14 cellular contexts compared by ENCODE assay signal in the genomic region with DNA sequence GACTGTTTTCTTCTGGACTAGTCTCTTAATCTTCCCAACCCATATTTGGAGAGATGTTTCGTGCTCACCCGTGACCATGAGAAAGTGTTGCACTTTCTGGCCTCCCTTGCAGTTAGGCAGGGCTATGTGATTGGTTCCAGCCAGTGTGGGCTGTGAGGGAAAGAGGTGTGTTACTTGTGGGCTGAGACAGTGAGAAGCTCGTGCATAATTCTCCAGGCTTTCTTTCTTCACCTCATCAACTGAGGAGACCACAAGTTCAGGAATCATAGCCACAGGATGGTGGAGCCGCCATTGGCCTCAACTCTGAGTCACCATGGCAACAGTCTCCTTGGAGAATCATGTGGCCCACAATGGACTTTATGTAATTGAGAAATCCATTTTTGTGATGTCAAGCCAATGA. TPM values are rescaled to one million over a fixed set of nuclear protein-coding genes. Genes with fewer than 3 reads are reported as not detected.
DNase-seq lines count a peak whose midpoint lies in the region; ATAC-seq and TF ChIP-seq lines count a peak whose summit lies in the region.
"Had no signal": no experiment of that assay in that cellular context is flagged by ENCODE, and none has a peak within 500 bp of the region (broad histone marks: within the 10 kb centered on the region; RNA-seq: fewer than 3 reads in every experiment).

No MANE protein-coding gene starts in this region.

- H3K4me1 ChIP-seq in mammary epithelial cell (ENCODE audit: insufficient read depth, low read length) (no peaks in the 10 kb centered on the region), breast epithelium (no peaks in the 10 kb centered on the region), Karpas-422 (ENCODE audit: low read length) (no peaks in the 10 kb centered on the region; the same call in 1 of the 2 replicates), aorta (ENCODE audit: control insufficient read depth in 1 of 2, insufficient read depth in 2 of 2, low read length in 2 of 2) (no peaks in the 10 kb centered on the region)
- H3K4me1 ChIP-seq: foreskin keratinocyte had no signal

- peak overlapping the region; percentile 82 to 83 for H3K27ac Mint-ChIP-seq in effector memory CD8-positive, alpha-beta T cell
- H3K27ac Mint-ChIP-seq: activated T-cell treated with anti-CD3 and anti-CD28 coated beads, Interleukin-2, amount 50 U/mL, for 24 hours had no signal

- H3K4me3 Mint-ChIP-seq in effector memory CD8-positive, alpha-beta T cell: peak overlapping the region in 1 of 2 donors; percentile 15
- H3K4me3 Mint-ChIP-seq: activated T-cell treated with anti-CD3 and anti-CD28 coated beads, Interleukin-2, amount 50 U/mL, for 24 hours had no signal

- ATAC-seq in effector memory CD8-positive, alpha-beta T cell (replicated peaks): peak; percentile 73
- ATAC-seq in sciatic nerve (peak; percentile 57), aorta (ENCODE audit: low FRiP score) (no peak)
- ATAC-seq: foreskin keratinocyte had no signal

- peaks cover 12% of the 10 kb centered on the region for H3K36me3 Mint-ChIP-seq in effector memory CD8-positive, alpha-beta T cell (ENCODE audit: insufficient read depth)

- CTCF ChIA-PET in mammary epithelial cell (lab: Charles Lee; ENCODE audit: low non-redundant PET): no interaction called here

- H3K4me2 ChIP-seq in mammary epithelial cell (ENCODE audit: insufficient read depth, low read depth, low read length) (no peak overlapping the region), Karpas-422 (ENCODE audit: low read depth, low read length, poor library complexity, severe bottlenecking) (no peak overlapping the region)

- H3K27me3 ChIP-seq in mammary epithelial cell (ENCODE audit: insufficient read depth, low read length) (no peaks in the 10 kb centered on the region), breast epithelium (no peaks in the 10 kb centered on the region), Karpas-422 (ENCODE audit: low read length) (no peaks in the 10 kb centered on the region), aorta (ENCODE audit: control insufficient read depth in 1 of 2, insufficient read depth in 2 of 2, low read length in 1 of 2) (no peaks in the 10 kb centered on the region)
- H3K27me3 ChIP-seq: foreskin keratinocyte had no signal

- 78% methylated on average over 4 of the region's 4 CpGs for WGBS in mammary epithelial cell (ENCODE audit: low coverage, missing lambda C conversion rate)
- WGBS in aorta, 2 donors: 78 to 81% methylated on average over 4 of the region's 4 CpGs

- no TSS peak for BruUV-seq in mammary epithelial cell (replicated peaks; lab: Mats Ljungman, UMichigan)

- H3K27ac ChIP-seq in mammary epithelial cell (ENCODE audit: insufficient read depth, low read depth, low read length) (no peak overlapping the region), breast epithelium (peak overlapping the region in 1 of 2 donors; percentile 26), Karpas-422 (ENCODE audit: low read length) (no peak overlapping the region), aorta (ENCODE audit: low read depth in 1 of 2, low read length in 2 of 2) (no peak overlapping the region)
- H3K27ac ChIP-seq: foreskin keratinocyte, RWPE1 had no signal

- H3K9ac ChIP-seq in mammary epithelial cell (ENCODE audit: insufficient read depth, low read length) (no peak overlapping the region), Karpas-422 (ENCODE audit: low read length) (no peak overlapping the region)

- H3K9me3 ChIP-seq in mammary epithelial cell (replicated peaks; ENCODE audit: insufficient read depth, low read length) (no peaks in the 10 kb centered on the region), breast epithelium (no peaks in the 10 kb centered on the region), Karpas-422 (ENCODE audit: low read length) (no peaks in the 10 kb centered on the region), aorta (ENCODE audit: control insufficient read depth, low read length) (no peaks in the 10 kb centered on the region)

- no peak overlapping the region for H2AFZ ChIP-seq in mammary epithelial cell (ENCODE audit: low read depth, low read length)
- H2AFZ ChIP-seq in Karpas-422 (ENCODE audit: low read length): no peak overlapping the region

- no peak for TF ChIP-seq CTCF in mammary epithelial cell (conservative IDR thresholded peaks at IDR 0.05 in 1 of 2, IDR thresholded peaks at IDR 0.05 in 1 of 2; ENCODE audit: extremely low read depth in 1 of 2, insufficient read depth in 1 of 2, low read depth in 1 of 2, low read length in 2 of 2)
- TF ChIP-seq CTCF in breast epithelium (IDR thresholded peaks at IDR 0.05): no peak

- intact Hi-C loops in mammary epithelial cell (cut with micrococcal nuclease) (no loop called here), breast epithelium (cut with DNase I; ENCODE audit: low total_unique reads) (no loop called here), sciatic nerve (cut with DNase I) (no loop called here), aorta (cut with DNase I) (no loop called here)

- H3K27me3 Mint-ChIP-seq in effector memory CD8-positive, alpha-beta T cell: no peaks in the 10 kb centered on the region
- H3K27me3 Mint-ChIP-seq: activated T-cell treated with anti-CD3 and anti-CD28 coated beads, Interleukin-2, amount 50 U/mL, for 24 hours had no signal

- no peak overlapping the region for H3K4me3 ChIP-seq in mammary epithelial cell (replicated peaks in 1 of 3; ENCODE audit: insufficient read depth in 1 of 3, low read depth in 2 of 3, low read length in 3 of 3)
- H3K4me3 ChIP-seq in breast epithelium: no peak overlapping the region
- H3K4me3 ChIP-seq in Karpas-422 (ENCODE audit: low read length): no peak overlapping the region
- no peak overlapping the region for H3K4me3 ChIP-seq in aorta (ENCODE audit: low read length in 2 of 2)

- H3K9me2 ChIP-seq in Karpas-422 (replicated peaks; ENCODE audit: insufficient read depth, low read length): no peaks in the 10 kb centered on the region

- no peak for TF ChIP-seq POLR2A in breast epithelium (IDR thresholded peaks at IDR 0.05)

- peaks cover 37 to 49% of the 10 kb centered on the region in 2 donors for H3K4me1 Mint-ChIP-seq in effector memory CD8-positive, alpha-beta T cell (ENCODE audit: low read depth in 2 of 2)

- DNase-seq in mammary epithelial cell: peak; percentile 21
- DNase-seq in breast epithelium (ENCODE audit: low spot score in 2 of 2): no peak
- peak; percentile 40 for DNase-seq in NCI-H146 treated with DMSO at 0.1 percent for 48 hours (lab: John Stamatoyannopoulos, UW; ENCODE audit: unreplicated experiment)
- peak in 2 of 3 experiments; percentile 33 to 44 for DNase-seq in effector memory CD8-positive, alpha-beta T cell
- DNase-seq in sciatic nerve (ENCODE audit: low spot score): no peak
- no peak for DNase-seq in Karpas-422
- DNase-seq in NCI-H446 (lab: John Stamatoyannopoulos, UW): no peak
- no peak for DNase-seq in aorta
- DNase-seq: activated CD4-positive, alpha-beta T cell treated with anti-CD3 and anti-CD28 coated beads for 48 hours; activated T-cell treated with anti-CD3 and anti-CD28 coated beads, Interleukin-2, amount 50 U/mL, for 24 hours; foreskin keratinocyte; NCI-H524 treated with DMSO at 0.1 percent for 48 hours; trophoblast cell had no signal

- no peaks in the 10 kb centered on the region for H4K20me1 ChIP-seq in mammary epithelial cell (ENCODE audit: insufficient read depth, low read length)
- H4K20me1 ChIP-seq in Karpas-422 (ENCODE audit: insufficient read depth, low read depth, low read length): no peaks in the 10 kb centered on the region

- in situ Hi-C loops in mammary epithelial cell (cut with MboI; ENCODE audit: low sequenced_read_pairs in 2 of 2): no loop called here

- H3K79me2 ChIP-seq in mammary epithelial cell (ENCODE audit: insufficient read depth, low read length): peaks cover 6% of the 10 kb centered on the region
- no peaks in the 10 kb centered on the region for H3K79me2 ChIP-seq in Karpas-422 (ENCODE audit: low read length)

- H3K9me3 Mint-ChIP-seq in effector memory CD8-positive, alpha-beta T cell: no peaks in the 10 kb centered on the region
- H3K9me3 Mint-ChIP-seq: activated T-cell treated with anti-CD3 and anti-CD28 coated beads, Interleukin-2, amount 50 U/mL, for 24 hours had no signal

- dilution Hi-C loops in mammary epithelial cell (cut with HindIII; ENCODE audit: low sequenced_read_pairs): no loop called here

- H3K36me3 ChIP-seq in mammary epithelial cell (ENCODE audit: insufficient read depth, low read length): no peaks in the 10 kb centered on the region
- H3K36me3 ChIP-seq in breast epithelium: no peaks in the 10 kb centered on the region
- no peaks in the 10 kb centered on the region for H3K36me3 ChIP-seq in Karpas-422 (ENCODE audit: insufficient read depth, low read length)
- no peaks in the 10 kb centered on the region for H3K36me3 ChIP-seq in aorta (ENCODE audit: control insufficient read depth in 1 of 2, insufficient read depth in 2 of 2, low read length in 1 of 2)

RNA-seq across cellular contexts. Expression of a gene that starts 57.5 kb away (rescaled TPM):
- total RNA-seq in mammary epithelial cell (10 to 100 TPM; 22.0 to 36.2 TPM), breast epithelium (10 to 100 TPM; 21.3 to 48.2 (median 25.6) TPM), sciatic nerve (41.4 TPM), aorta (10 to 100 TPM; 34.1 to 36.6 TPM)
- polyA plus RNA-seq in mammary epithelial cell (12.4 TPM), aorta (10 to 100 TPM; 17.4 to 19.6 TPM)
- 21.7 TPM for polyA minus RNA-seq in mammary epithelial cell
- not detected in 2 replicates for total RNA-seq in Karpas-422 (2014; rRNA removed; shearing (Covaris generic); ENCODE audit: low replicate concordance)

Comparison
In these comparisons a context has a peak if more than half of its experiments do, and no peak if none do; other contexts are left out.
1. DNase-seq: peak in mammary epithelial cell (single experiment), NCI-H146 treated with DMSO at 0.1 percent for 48 hours (single experiment) and effector memory CD8-positive, alpha-beta T cell (2 of 3); none in breast epithelium (0 of 2), sciatic nerve (single experiment), Karpas-422 (single experiment), NCI-H446 (0 of 2) and aorta (0 of 2).
2. RNA of a gene that starts 57.5 kb away (total RNA-seq): 41.4 TPM in sciatic nerve (single experiment), 34.1 to 36.6 TPM in aorta, 22.0 to 36.2 TPM in mammary epithelial cell and 21.3 to 48.2 TPM in breast epithelium; not detected in Karpas-422; every median in the first group is over 10 times any median in the second.